1 cellular context compared by ENCODE assay signal in the genomic region with DNA sequence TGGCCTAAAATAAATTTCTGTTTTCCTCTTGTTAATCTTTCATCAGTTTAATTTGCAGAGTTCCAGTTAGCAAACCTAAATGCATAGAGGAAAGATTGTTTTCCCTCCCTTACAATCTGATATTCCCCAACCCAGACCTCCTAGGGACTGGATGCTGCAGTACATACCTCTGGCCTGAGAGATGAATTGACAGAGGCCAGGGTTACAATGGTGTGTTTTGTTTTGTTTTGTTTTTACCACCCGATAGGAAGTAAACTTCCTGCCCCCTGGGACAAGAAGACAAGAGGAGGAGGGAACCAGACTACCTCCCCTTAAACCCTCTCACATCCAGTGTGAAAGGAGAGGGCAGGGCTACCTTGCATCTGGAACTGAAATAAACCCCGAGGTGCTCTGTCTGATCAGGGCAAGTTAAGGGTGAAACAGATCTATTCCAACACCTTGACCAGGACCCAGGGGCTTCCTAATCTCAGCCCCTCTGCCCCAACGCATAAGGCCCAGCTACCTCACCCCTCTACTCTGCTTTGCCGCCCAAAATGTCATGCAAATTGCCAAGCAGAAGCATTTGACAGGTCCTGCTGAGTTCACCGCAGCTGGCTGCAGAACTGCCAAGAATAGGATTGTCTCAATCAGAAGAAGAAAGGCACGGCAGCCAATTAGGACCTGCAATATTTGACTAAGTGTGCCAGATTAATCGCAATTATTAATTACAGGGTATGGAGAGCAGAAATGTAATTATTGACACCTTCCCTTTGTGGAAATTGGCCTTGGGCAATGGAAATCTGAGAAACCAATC.
TF ChIP-seq lines count a peak whose summit lies in the region.

No MANE protein-coding gene starts in this region.

TF ChIP-seq in GM12878, 131 proteins besides CTCF, POLR2A, EP300 and RAD21 (continued from another document):
- TF ChIP-seq CUX1 (IDR thresholded peaks at IDR 0.05; ENCODE audit: insufficient replicate concordance, low read depth, low read length) (no peak), RAD51 (IDR thresholded peaks at IDR 0.05) (no peak), IKZF1 (conservative IDR thresholded peaks at IDR 0.05) (no peak), EZH2 (IDR thresholded peaks at IDR 0.05; ENCODE audit: borderline replicate concordance, control insufficient read depth, low read depth, low read length) (no peak), BCL3 (IDR thresholded peaks at IDR 0.05; ENCODE audit: borderline replicate concordance, insufficient read depth, low read depth, low read length, poor library complexity, severe bottlenecking) (no peak), GABPA (IDR thresholded peaks at IDR 0.05; ENCODE audit: low read depth) (no peak), NRF1 (conservative IDR thresholded peaks at IDR 0.05; ENCODE audit: low read depth, low read length) (no peak), SREBF1 (IDR thresholded peaks at IDR 0.05; ENCODE audit: low read length) (no peak), CBX3 (IDR thresholded peaks at IDR 0.05; ENCODE audit: borderline replicate concordance, low read depth) (no peak), ETV6 (conservative IDR thresholded peaks at IDR 0.05 in 1 of 2, IDR thresholded peaks at IDR 0.05 in 1 of 2; ENCODE audit: borderline replicate concordance in 1 of 2, low read depth in 1 of 2) (no peak), SREBF2 (IDR thresholded peaks at IDR 0.05; ENCODE audit: low read length) (no peak), PKNOX1 (IDR thresholded peaks at IDR 0.05) (no peak), RELB (IDR thresholded peaks at IDR 0.05; ENCODE audit: low read depth) (no peak), RCOR1 (conservative IDR thresholded peaks at IDR 0.05; ENCODE audit: low read depth, low read length) (no peak), JUNB (IDR thresholded peaks at IDR 0.05) (no peak), BACH1 (IDR thresholded peaks at IDR 0.05; ENCODE audit: borderline replicate concordance) (no peak)
- TF ChIP-seq, protein P1, sequence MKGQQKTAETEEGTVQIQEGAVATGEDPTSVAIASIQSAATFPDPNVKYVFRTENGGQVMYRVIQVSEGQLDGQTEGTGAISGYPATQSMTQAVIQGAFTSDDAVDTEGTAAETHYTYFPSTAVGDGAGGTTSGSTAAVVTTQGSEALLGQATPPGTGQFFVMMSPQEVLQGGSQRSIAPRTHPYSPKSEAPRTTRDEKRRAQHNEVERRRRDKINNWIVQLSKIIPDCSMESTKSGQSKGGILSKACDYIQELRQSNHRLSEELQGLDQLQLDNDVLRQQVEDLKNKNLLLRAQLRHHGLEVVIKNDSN (IDR thresholded peaks at IDR 0.05; ENCODE audit: borderline replicate concordance, extremely low read length, insufficient read depth, low read depth, low read length), result no peak
